18 cellular contexts compared by ENCODE assay signal in genomic region chr3:111519193-111519592, GRCh38. TPM values are rescaled to one million over a fixed set of nuclear protein-coding genes. Genes with fewer than 3 reads are reported as not detected.
DNase-seq lines count a peak whose midpoint lies in the region; ATAC-seq and TF ChIP-seq lines count a peak whose summit lies in the region.
"Had no signal": no experiment of that assay in that cellular context is flagged by ENCODE, and none has a peak within 500 bp of the region (broad histone marks: within the 10 kb centered on the region; RNA-seq: fewer than 3 reads in every experiment).

No MANE protein-coding gene starts in this region.

- H3K36me3 ChIP-seq in HAP-1 (replicated peaks), result no peaks in the 10 kb centered on the region
- H3K36me3 ChIP-seq in upper lobe of right lung, result no peaks in the 10 kb centered on the region
- H3K36me3 ChIP-seq in vagina, result no peaks in the 10 kb centered on the region
- H3K36me3 ChIP-seq: MG63 had no signal

- peaks cover 14% of the 10 kb centered on the region for H3K4me1 ChIP-seq in HAP-1
- no peaks in the 10 kb centered on the region for H3K4me1 ChIP-seq in upper lobe of right lung
- H3K4me1 ChIP-seq in vagina, result no peaks in the 10 kb centered on the region

- no peaks in the 10 kb centered on the region for H3K9me3 ChIP-seq in HAP-1
- no peaks in the 10 kb centered on the region for H3K9me3 ChIP-seq in upper lobe of right lung
- no peaks in the 10 kb centered on the region for H3K9me3 ChIP-seq in vagina
- H3K9me3 ChIP-seq: MG63 had no signal

- TF ChIP-seq CTCF in upper lobe of right lung (IDR thresholded peaks at IDR 0.05) (no peak), vagina (IDR thresholded peaks at IDR 0.05) (no peak)

- ATAC-seq in upper lobe of right lung (peak; percentile 56), GM21360 (IDR thresholded peaks at IDR 0.05; ENCODE audit: unreplicated experiment) (no peak)
- ATAC-seq: CD8-positive, alpha-beta T cell; HepG2; T-helper 17 cell had no signal

- no peak overlapping the region for H3K4me3 ChIP-seq in HAP-1
- no peak overlapping the region for H3K4me3 ChIP-seq in upper lobe of right lung
- H3K4me3 ChIP-seq in vagina, result no peak overlapping the region
- H3K4me3 ChIP-seq: MG63 had no signal

- intact Hi-C loops in upper lobe of right lung (cut with DNase I), result no loop called here
- intact Hi-C loops in vagina (cut with DNase I), result no loop called here

- no peaks in the 10 kb centered on the region for H3K27me3 ChIP-seq in HAP-1 (ENCODE audit: low read depth)
- H3K27me3 ChIP-seq in upper lobe of right lung, result no peaks in the 10 kb centered on the region
- no peaks in the 10 kb centered on the region for H3K27me3 ChIP-seq in vagina
- H3K27me3 ChIP-seq: MG63 had no signal

- in situ Hi-C loops in HAP-1 (cut with MboI; ENCODE audit: low sequenced_read_pairs), result no loop called here

- DNase-seq in HAP-1 (ENCODE audit: low spot score in 2 of 2) (peak; percentile 56 to 67), NCI-H2227 treated with DMSO at 0.1 percent for 48 hours (lab: John Stamatoyannopoulos, UW) (peak; percentile 21), mucosa of gallbladder (ENCODE audit: low spot score) (peak; percentile 66), upper lobe of right lung (no peak), vagina (ENCODE audit: extremely low spot score in 2 of 2) (no peak)
- no peak for DNase-seq in activated CD4-positive, CD25-positive, alpha-beta regulatory T cell treated with anti-CD3 and anti-CD28 coated beads, Interleukin-2, amount 50 U/mL, for 72 hours
- DNase-seq: CD8-positive, alpha-beta T cell; DMS153; HFFc6; MG63; NCI-H1105; NCI-H1930; NCI-H526; NK-92 treated with Interleukin-12 subunit alpha and Interleukin-12 subunit beta, amount 100 ng/mL, for 24 hours; SIG-M5; T-helper 17 cell had no signal

- H3K27ac ChIP-seq in upper lobe of right lung (no peak overlapping the region), vagina (no peak overlapping the region)

- TF ChIP-seq POLR2A in vagina (IDR thresholded peaks at IDR 0.05), result no peak

RNA-seq across cellular contexts. Expression of gene CD96, which starts 22.8 kb away (rescaled TPM):
- 7.5 TPM for total RNA-seq in mucosa of gallbladder
- total RNA-seq in upper lobe of right lung, result 9.5 TPM
- total RNA-seq in vagina, result 13.5 TPM
- total RNA-seq: HepG2, HFFc6 had no signal

Comparison
In these comparisons a context has a peak if more than half of its experiments do, and no peak if none do; other contexts are left out.
1. DNase-seq: peak in HAP-1 (2 of 2), NCI-H2227 treated with DMSO at 0.1 percent for 48 hours (single experiment) and mucosa of gallbladder (single experiment); none in upper lobe of right lung (single experiment), vagina (0 of 2) and activated CD4-positive, CD25-positive, alpha-beta regulatory T cell treated with anti-CD3 and anti-CD28 coated beads, Interleukin-2, amount 50 U/mL, for 72 hours (single experiment).